Comparison of ENCODE assay signal across 25 cellular contexts in genomic region chr16:23590181-23590580, GRCh38. TPM values are rescaled to one million over a fixed set of nuclear protein-coding genes. Genes with fewer than 3 reads are reported as not detected.
DNase-seq lines count a peak whose midpoint lies in the region; ATAC-seq, FAIRE-seq and TF ChIP-seq lines count a peak whose summit lies in the region.
"Had no signal": no experiment of that assay in that cellular context is flagged by ENCODE, and none has a peak within 500 bp of the region (broad histone marks: within the 10 kb centered on the region; RNA-seq: fewer than 3 reads in every experiment).

No MANE protein-coding gene starts in this region.

- H3K4me1 Mint-ChIP-seq in endothelial cell (ENCODE audit: unreplicated experiment), result no peaks in the 10 kb centered on the region

- H3K9me1 ChIP-seq in K562 (ENCODE audit: control insufficient read depth, insufficient read depth, low read length), result no peaks in the 10 kb centered on the region

- H3K9ac ChIP-seq in K562 (ENCODE audit: insufficient read depth in 1 of 2, low read depth in 2 of 2, low read length in 2 of 2), result no peak overlapping the region
- H3K9ac ChIP-seq: BLaER1 had no signal

- no peak for TF ChIP-seq EP300 in K562 (IDR thresholded peaks at IDR 0.05; ENCODE audit: low read length)
- no peak for TF ChIP-seq EP300 in esophagus muscularis mucosa (IDR thresholded peaks at IDR 0.05)

- POLR2A ChIA-PET in K562 (lab: Yijun Ruan, JAX) (interaction anchor here (0.6 to 0.7 kb wide), 2 partner anchors 24 to 97 kb away, joined by 3 read pairs; no protein-coding TSS in a partner anchor), HEK293T (lab: Yijun Ruan, JAX) (no interaction called here)

- H3K27me3 ChIP-seq in K562 (ENCODE audit: control insufficient read depth in 2 of 2, insufficient read depth in 2 of 2, low read length in 2 of 2) (no peaks in the 10 kb centered on the region), esophagus muscularis mucosa (no peaks in the 10 kb centered on the region)
- H3K27me3 ChIP-seq: BE2C, BLaER1 had no signal

- no peak for ATAC-seq in K562
- ATAC-seq: GM12878 had no signal

- 96% methylated on average over 3 of the region's 3 CpGs for WGBS in K562 (ENCODE audit: insufficient coverage, low coverage, missing lambda C conversion rate)
- 93% methylated on average over 3 of the region's 3 CpGs for WGBS in esophagus muscularis mucosa

- CTCF ChIA-PET in K562 (lab: Yijun Ruan, JAX; ENCODE audit: low intra/inter-chr PET ratio), result no interaction called here
- CTCF ChIA-PET in HEK293T (lab: Yijun Ruan, JAX), result no interaction called here

- in situ Hi-C loops in K562 (cut with MboI), result no loop called here

- no peak overlapping the region for H2AFZ ChIP-seq in K562 (ENCODE audit: low read depth, low read length)

- intact Hi-C loops in K562 (cut with micrococcal nuclease) (no loop called here), esophagus muscularis mucosa (cut with DNase I) (no loop called here)

- H3K79me2 ChIP-seq in K562 (ENCODE audit: control insufficient read depth, insufficient read depth, low read length), result peaks cover 81% of the 10 kb centered on the region

- no peak for TF ChIP-seq POLR2A in K562 (conservative IDR thresholded peaks at IDR 0.05)
- no peak for TF ChIP-seq POLR2A in esophagus muscularis mucosa (IDR thresholded peaks at IDR 0.05; ENCODE audit: low read depth)

- H3K9me3 Mint-ChIP-seq in endothelial cell (ENCODE audit: unreplicated experiment), result no peaks in the 10 kb centered on the region
- H3K9me3 Mint-ChIP-seq: CD14-positive monocyte; CD4-positive, alpha-beta memory T cell; CD4-positive, CD25-positive, alpha-beta regulatory T cell; CD8-positive, alpha-beta memory T cell had no signal

- H3K4me2 ChIP-seq in K562 (ENCODE audit: insufficient read depth, low read length), result no peak overlapping the region
- H3K4me2 ChIP-seq: BLaER1 had no signal

- H3K36me3 ChIP-seq in K562 (ENCODE audit: control insufficient read depth, insufficient read depth, low read length) (peaks cover 94% of the 10 kb centered on the region), esophagus muscularis mucosa (peaks cover 36 to 90% (median 85%) of the 10 kb centered on the region in 4 donors)

- H3K4me1 ChIP-seq in K562 (replicated peaks in 1 of 2; ENCODE audit: control insufficient read depth in 2 of 2, insufficient read depth in 2 of 2, low read length in 2 of 2), result peaks cover 2 to 11% of the 10 kb centered on the region in 2 experiments; a peak in 3 of 5 replicates
- peaks cover 27 to 42% (median 31%) of the 10 kb centered on the region in 4 donors for H3K4me1 ChIP-seq in esophagus muscularis mucosa
- H3K4me1 ChIP-seq: BE2C had no signal

- peak overlapping the region; percentile 30 for H3K27ac Mint-ChIP-seq in endothelial cell (ENCODE audit: unreplicated experiment)
- H3K27ac Mint-ChIP-seq: CD4-positive, alpha-beta memory T cell had no signal

- no peak overlapping the region for H3K4me3 Mint-ChIP-seq in endothelial cell (ENCODE audit: unreplicated experiment)
- H3K4me3 Mint-ChIP-seq: CD14-positive monocyte; CD4-positive, alpha-beta memory T cell; CD4-positive, CD25-positive, alpha-beta regulatory T cell had no signal

- no peaks in the 10 kb centered on the region for H3K9me3 ChIP-seq in K562 (replicated peaks; ENCODE audit: control insufficient read depth, insufficient read depth, low read depth, low read length)
- no peaks in the 10 kb centered on the region for H3K9me3 ChIP-seq in esophagus muscularis mucosa
- H3K9me3 ChIP-seq: BE2C, BLaER1 had no signal

- H3K4me3 ChIP-seq in K562 (no peak overlapping the region), esophagus muscularis mucosa (no peak overlapping the region)
- H3K4me3 ChIP-seq: BLaER1, GM12878 had no signal

- H3K27me3 Mint-ChIP-seq in endothelial cell (ENCODE audit: unreplicated experiment), result peaks cover 6% of the 10 kb centered on the region
- H3K27me3 Mint-ChIP-seq: CD4-positive, alpha-beta memory T cell; CD4-positive, CD25-positive, alpha-beta regulatory T cell; CD8-positive, alpha-beta memory T cell had no signal

- peaks cover 25% of the 10 kb centered on the region for H3K36me3 Mint-ChIP-seq in endothelial cell (ENCODE audit: low read depth, unreplicated experiment)

- H3K27ac ChIP-seq in K562 (ENCODE audit: extremely low read depth, low read depth, low read length), result no peak overlapping the region
- H3K27ac ChIP-seq in esophagus muscularis mucosa (replicated peaks in 1 of 4), result no peak overlapping the region
- H3K27ac ChIP-seq: BLaER1 had no signal

- peaks cover 4% of the 10 kb centered on the region; the same call in 1 of the 2 replicates for H4K20me1 ChIP-seq in K562 (replicated peaks; ENCODE audit: control insufficient read depth, insufficient read depth, low read length)

- TF ChIP-seq CTCF in K562 (IDR thresholded peaks at IDR 0.05 in 2 of 3, conservative IDR thresholded peaks at IDR 0.05 in 1 of 3; ENCODE audit: insufficient read depth in 2 of 3, low read depth in 1 of 3, low read length in 3 of 3) (no peak), endothelial cell (IDR thresholded peaks at IDR 0.05; ENCODE audit: unreplicated experiment) (no peak), esophagus muscularis mucosa (IDR thresholded peaks at IDR 0.05) (no peak)

- no peak for TF ChIP-seq RAD21 in K562 (CRISPR knock-in tag; conservative IDR thresholded peaks at IDR 0.05 in 1 of 2, IDR thresholded peaks at IDR 0.05 in 1 of 2)

- no TSS peak for BruUV-seq in K562 (replicated peaks; lab: Mats Ljungman, UMichigan)

- no peak for DNase-seq in K562 (ENCODE audit: extremely low read depth in 1 of 4, low spot score in 3 of 4)
- DNase-seq in endothelial cell (ENCODE audit: low spot score), result no peak
- no peak for DNase-seq in HEK293T (ENCODE audit: extremely low spot score)
- no peak for DNase-seq in esophagus muscularis mucosa (ENCODE audit: extremely low spot score)
- DNase-seq: 8988T; ACHN; BE2C; C1 segment of cervical spinal cord; CD4-positive, alpha-beta memory T cell; CD4-positive, CD25-positive, alpha-beta regulatory T cell; CD8-positive, alpha-beta memory T cell; COR-L47; DMS 273 treated with DMSO at 0.1 percent for 48 hours; DMS153; DMS53; DMS79; DND-41; EL; GDM1 had no signal

- no peak for FAIRE-seq in K562 (lab: Jason Lieb, UNC)
- FAIRE-seq: A204.1, GM12878, GM12892, GM18507 had no signal

RNA-seq across cellular contexts. Expression of gene NDUFAB1, which starts 5.9 kb away (rescaled TPM):
- 39.9 and 62.7 TPM in 2 replicates for total RNA-seq in K562 (2011; cell fraction: chromatin; rRNA removed; ENCODE audit: low replicate concordance)
- total RNA-seq in K562 (2011; cell fraction: nucleolus; rRNA removed), result 38.2 and 39.7 TPM in 2 replicates
- total RNA-seq in K562 (2011; cell fraction: nucleoplasm; rRNA removed), result 52.5 and 65.8 TPM in 2 replicates
- total RNA-seq in K562 (2014; rRNA removed), result 355 and 382 TPM in 2 replicates
- 234 and 245 TPM in 2 replicates for total RNA-seq in K562 (2014; rRNA removed; fragmentation: Illumina TruSeq; extraction: Trizol)
- total RNA-seq in K562 (2015; rRNA removed; fragmentation: Illumina TruSeq; extraction: Trizol), result 215 and 235 TPM in 2 replicates
- total RNA-seq in K562 (2021), result 238 and 260 TPM in 2 replicates
- polyA plus RNA-seq in K562 (2011; rRNA removed), result 246 and 317 TPM in 2 replicates
- polyA plus RNA-seq in K562 (2011; cell fraction: cytosol; rRNA removed), result 350 and 532 TPM in 2 replicates
- 78.8 and 89.0 TPM in 2 replicates for polyA plus RNA-seq in K562 (2011; cell fraction: nucleus; rRNA removed)
- polyA plus RNA-seq in K562 (2012), result 168 and 302 TPM in 2 replicates
- polyA plus RNA-seq in K562 (2014; fragmentation: Illumina TruSeq; extraction: Trizol), result 143 and 182 TPM in 2 replicates
- 100 to 1,000 TPM; 123 to 240 TPM for polyA plus RNA-seq in K562 (2014; fragmentation: Nextera tagmentation; extraction: Ambion mirVana)
- 481 and 558 TPM in 2 replicates for polyA plus RNA-seq in K562 (2014; rRNA removed)
- 77.6 and 92.4 TPM in 2 replicates for polyA minus RNA-seq in K562 (2011; rRNA and poly(A)+ RNA removed)
- polyA minus RNA-seq in K562 (2011; cell fraction: cytosol; rRNA and poly(A)+ RNA removed), result 86.8 and 89.9 TPM in 2 replicates
- polyA minus RNA-seq in K562 (2011; cell fraction: nucleus; rRNA and poly(A)+ RNA removed), result 16.8 and 23.7 TPM in 2 replicates
- total RNA-seq in endothelial cell (ENCODE audit: unreplicated experiment), result 91.7 TPM
- 100 to 1,000 TPM in 1 of 4 donors, 10 to 100 TPM in 3; 76.6 to 115 (median 84.4) TPM for total RNA-seq in esophagus muscularis mucosa

RNA-seq across cellular contexts. Expression of gene UBFD1, which starts 32.7 kb away (rescaled TPM):
- 119 and 132 TPM in 2 replicates for total RNA-seq in K562 (2011; cell fraction: chromatin; rRNA removed; ENCODE audit: low replicate concordance)
- 81.9 and 104 TPM in 2 replicates for total RNA-seq in K562 (2011; cell fraction: nucleolus; rRNA removed)
- 134 and 172 TPM in 2 replicates for total RNA-seq in K562 (2011; cell fraction: nucleoplasm; rRNA removed)
- 66.2 and 91.7 TPM in 2 replicates for total RNA-seq in K562 (2014; rRNA removed)
- 31.0 and 34.6 TPM in 2 replicates for total RNA-seq in K562 (2014; rRNA removed; fragmentation: Illumina TruSeq; extraction: Trizol)
- 25.5 and 26.3 TPM in 2 replicates for total RNA-seq in K562 (2015; rRNA removed; fragmentation: Illumina TruSeq; extraction: Trizol)
- total RNA-seq in K562 (2021), result 65.6 and 68.1 TPM in 2 replicates
- 51.3 and 53.2 TPM in 2 replicates for polyA plus RNA-seq in K562 (2011; rRNA removed)
- 45.2 and 62.5 TPM in 2 replicates for polyA plus RNA-seq in K562 (2011; cell fraction: cytosol; rRNA removed)
- polyA plus RNA-seq in K562 (2011; cell fraction: nucleus; rRNA removed), result 77.7 and 83.6 TPM in 2 replicates
- 29.3 and 42.1 TPM in 2 replicates for polyA plus RNA-seq in K562 (2012)
- 29.0 and 34.0 TPM in 2 replicates for polyA plus RNA-seq in K562 (2014; fragmentation: Illumina TruSeq; extraction: Trizol)
- polyA plus RNA-seq in K562 (2014; fragmentation: Nextera tagmentation; extraction: Ambion mirVana), result 10 to 100 TPM; 10.7 to 11.0 TPM
- polyA plus RNA-seq in K562 (2014; rRNA removed), result 47.9 and 58.8 TPM in 2 replicates
- 44.9 and 47.1 TPM in 2 replicates for polyA minus RNA-seq in K562 (2011; rRNA and poly(A)+ RNA removed)
- polyA minus RNA-seq in K562 (2011; cell fraction: cytosol; rRNA and poly(A)+ RNA removed), result 22.3 and 28.6 TPM in 2 replicates
- polyA minus RNA-seq in K562 (2011; cell fraction: nucleus; rRNA and poly(A)+ RNA removed), result 43.6 and 61.6 TPM in 2 replicates
- total RNA-seq in endothelial cell (ENCODE audit: unreplicated experiment), result 89.1 TPM
- 10 to 100 TPM; 39.1 to 86.8 (median 65.5) TPM for total RNA-seq in esophagus muscularis mucosa

RNA-seq across cellular contexts. Expression of gene EARS2, which starts 33.0 kb away (rescaled TPM):
- 61.3 and 143 TPM in 2 replicates for total RNA-seq in K562 (2011; cell fraction: chromatin; rRNA removed; ENCODE audit: low replicate concordance)
- total RNA-seq in K562 (2011; cell fraction: nucleolus; rRNA removed), result 97.4 and 101 TPM in 2 replicates
- 85.9 and 96.5 TPM in 2 replicates for total RNA-seq in K562 (2011; cell fraction: nucleoplasm; rRNA removed)
- total RNA-seq in K562 (2014; rRNA removed), result 31.3 and 40.7 TPM in 2 replicates
- total RNA-seq in K562 (2014; rRNA removed; fragmentation: Illumina TruSeq; extraction: Trizol), result 38.2 and 42.1 TPM in 2 replicates
- total RNA-seq in K562 (2015; rRNA removed; fragmentation: Illumina TruSeq; extraction: Trizol), result 39.9 and 41.7 TPM in 2 replicates
- 35.7 and 35.9 TPM in 2 replicates for total RNA-seq in K562 (2021)
- polyA plus RNA-seq in K562 (2011; rRNA removed), result 57.4 and 63.3 TPM in 2 replicates
- 80.9 and 118 TPM in 2 replicates for polyA plus RNA-seq in K562 (2011; cell fraction: cytosol; rRNA removed)
- 62.7 and 98.7 TPM in 2 replicates for polyA plus RNA-seq in K562 (2011; cell fraction: nucleus; rRNA removed)
- polyA plus RNA-seq in K562 (2012), result 17.5 and 29.5 TPM in 2 replicates
- polyA plus RNA-seq in K562 (2014; fragmentation: Illumina TruSeq; extraction: Trizol), result 46.6 and 58.6 TPM in 2 replicates
- 10 to 100 TPM; 17.6 to 20.4 TPM for polyA plus RNA-seq in K562 (2014; fragmentation: Nextera tagmentation; extraction: Ambion mirVana)
- 36.3 and 43.2 TPM in 2 replicates for polyA plus RNA-seq in K562 (2014; rRNA removed)
- polyA minus RNA-seq in K562 (2011; rRNA and poly(A)+ RNA removed), result 78.2 and 79.2 TPM in 2 replicates
- 41.2 and 58.2 TPM in 2 replicates for polyA minus RNA-seq in K562 (2011; cell fraction: cytosol; rRNA and poly(A)+ RNA removed)
- 39.6 and 57.3 TPM in 2 replicates for polyA minus RNA-seq in K562 (2011; cell fraction: nucleus; rRNA and poly(A)+ RNA removed)
- total RNA-seq in endothelial cell (ENCODE audit: unreplicated experiment), result 14.1 TPM
- 10 to 100 TPM; 14.2 to 24.4 (median 18.2) TPM for total RNA-seq in esophagus muscularis mucosa

RNA-seq across cellular contexts. Expression of gene PALB2, which starts 50.9 kb away (rescaled TPM):
- 21.7 and 43.5 TPM in 2 replicates for total RNA-seq in K562 (2011; cell fraction: chromatin; rRNA removed; ENCODE audit: low replicate concordance)
- 14.5 and 17.8 TPM in 2 replicates for total RNA-seq in K562 (2011; cell fraction: nucleolus; rRNA removed)
- 31.3 and 36.0 TPM in 2 replicates for total RNA-seq in K562 (2011; cell fraction: nucleoplasm; rRNA removed)
- 11.5 and 14.0 TPM in 2 replicates for total RNA-seq in K562 (2014; rRNA removed)
- total RNA-seq in K562 (2014; rRNA removed; fragmentation: Illumina TruSeq; extraction: Trizol), result 22.5 and 26.7 TPM in 2 replicates
- total RNA-seq in K562 (2015; rRNA removed; fragmentation: Illumina TruSeq; extraction: Trizol), result 22.2 and 25.8 TPM in 2 replicates
- total RNA-seq in K562 (2021), result 16.5 and 17.9 TPM in 2 replicates
- polyA plus RNA-seq in K562 (2011; rRNA removed), result 12.5 and 14.9 TPM in 2 replicates
- polyA plus RNA-seq in K562 (2011; cell fraction: cytosol; rRNA removed), result 5.0 and 7.9 TPM in 2 replicates
- 9.6 and 10.8 TPM in 2 replicates for polyA plus RNA-seq in K562 (2011; cell fraction: nucleus; rRNA removed)
- 11.2 and 13.3 TPM in 2 replicates for polyA plus RNA-seq in K562 (2012)
- polyA plus RNA-seq in K562 (2014; fragmentation: Illumina TruSeq; extraction: Trizol), result 15.0 and 19.1 TPM in 2 replicates
- polyA plus RNA-seq in K562 (2014; fragmentation: Nextera tagmentation; extraction: Ambion mirVana), result 10 to 100 TPM in 1 of 2 experiments, 1 to 10 TPM in 1; 7.0 to 10.3 TPM
- polyA plus RNA-seq in K562 (2014; rRNA removed), result 15.2 and 16.7 TPM in 2 replicates
- polyA minus RNA-seq in K562 (2011; rRNA and poly(A)+ RNA removed), result 25.6 and 28.5 TPM in 2 replicates
- 8.1 and 11.6 TPM in 2 replicates for polyA minus RNA-seq in K562 (2011; cell fraction: cytosol; rRNA and poly(A)+ RNA removed)
- polyA minus RNA-seq in K562 (2011; cell fraction: nucleus; rRNA and poly(A)+ RNA removed), result 12.4 and 21.4 TPM in 2 replicates
- 14.5 TPM for total RNA-seq in endothelial cell (ENCODE audit: unreplicated experiment)
- total RNA-seq in esophagus muscularis mucosa, result 10 to 100 TPM in 1 of 4 donors, 1 to 10 TPM in 3; 6.9 to 13.3 (median 8.6) TPM

RNA-seq across cellular contexts. Expression of gene DCTN5, which starts 51.1 kb away (rescaled TPM):
- 79.4 and 112 TPM in 2 replicates for total RNA-seq in K562 (2011; cell fraction: chromatin; rRNA removed; ENCODE audit: low replicate concordance)
- 39.1 and 44.0 TPM in 2 replicates for total RNA-seq in K562 (2011; cell fraction: nucleolus; rRNA removed)
- 59.5 and 102 TPM in 2 replicates for total RNA-seq in K562 (2011; cell fraction: nucleoplasm; rRNA removed)
- total RNA-seq in K562 (2014; rRNA removed) (35.2 and 35.8 TPM in 2 replicates), K562 (2014; rRNA removed; fragmentation: Illumina TruSeq; extraction: Trizol) (75.9 and 84.3 TPM in 2 replicates), K562 (2015; rRNA removed; fragmentation: Illumina TruSeq; extraction: Trizol) (60.7 and 65.6 TPM in 2 replicates), K562 (2021) (78.2 and 81.1 TPM in 2 replicates), endothelial cell (ENCODE audit: unreplicated experiment) (93.8 TPM), esophagus muscularis mucosa (10 to 100 TPM; 31.1 to 50.7 (median 37.0) TPM)
- polyA plus RNA-seq in K562 (2011; rRNA removed) (109 and 149 TPM in 2 replicates), K562 (2014; fragmentation: Illumina TruSeq; extraction: Trizol) (88.7 and 97.0 TPM in 2 replicates), K562 (2014; fragmentation: Nextera tagmentation; extraction: Ambion mirVana) (100 to 1,000 TPM in 1 of 2 experiments, 10 to 100 TPM in 1; 45.2 to 123 TPM), K562 (2014; rRNA removed) (58.9 and 68.4 TPM in 2 replicates)
- polyA plus RNA-seq in K562 (2011; cell fraction: cytosol; rRNA removed), result 37.7 and 64.4 TPM in 2 replicates
- polyA plus RNA-seq in K562 (2011; cell fraction: nucleus; rRNA removed), result 66.1 and 70.0 TPM in 2 replicates
- 66.7 and 90.6 TPM in 2 replicates for polyA plus RNA-seq in K562 (2012)
- 165 and 206 TPM in 2 replicates for polyA minus RNA-seq in K562 (2011; rRNA and poly(A)+ RNA removed)
- polyA minus RNA-seq in K562 (2011; cell fraction: cytosol; rRNA and poly(A)+ RNA removed), result 28.9 and 32.8 TPM in 2 replicates
- polyA minus RNA-seq in K562 (2011; cell fraction: nucleus; rRNA and poly(A)+ RNA removed), result 16.7 and 30.1 TPM in 2 replicates
